1 cellular context compared by ENCODE assay signal in genomic region chr3:195103623-195104022, GRCh38.
TF ChIP-seq lines count a peak whose summit lies in the region.

No MANE protein-coding gene starts in this region.

TF ChIP-seq in A549, 52 proteins besides CTCF, POLR2A, EP300 and RAD21 (continued from another document):
- no peak for TF ChIP-seq RCOR1 (IDR thresholded peaks at IDR 0.05; ENCODE audit: low read depth, low read length)
- TF ChIP-seq BCL3 (IDR thresholded peaks at IDR 0.05): no peak
- TF ChIP-seq JUN (IDR thresholded peaks at IDR 0.05): no peak
- TF ChIP-seq PBX3 (IDR thresholded peaks at IDR 0.05): no peak
